Comparison of ENCODE assay signal across 8 cellular contexts in genomic region chr22:31497148-31497938, GRCh38. TPM values are rescaled to one million over a fixed set of nuclear protein-coding genes. Genes with fewer than 3 reads are reported as not detected.
DNase-seq lines count a peak whose midpoint lies in the region; ATAC-seq and TF ChIP-seq lines count a peak whose summit lies in the region.

No MANE protein-coding gene starts in this region.

- intact Hi-C loops in Panc1 (cut with micrococcal nuclease; ENCODE audit: unreplicated experiment) = no loop called here

- CTCF ChIA-PET in Panc1 (lab: Charles Lee) = no interaction called here

- POLR2A ChIA-PET in Panc1 (lab: Charles Lee) = no interaction called here

- H3K9me3 ChIP-seq in DOHH2 (ENCODE audit: control insufficient read depth, insufficient read depth, low read length) = no peaks in the 10 kb centered on the region
- no peaks in the 10 kb centered on the region for H3K9me3 ChIP-seq in Panc1 (ENCODE audit: control insufficient read depth, insufficient read depth, low read depth, low read length)
- no peaks in the 10 kb centered on the region for H3K9me3 ChIP-seq in parathyroid adenoma (ENCODE audit: control insufficient read depth, low read length)

- no peak for DNase-seq in Panc1 (ENCODE audit: low read depth, low spot score)
- no peak for DNase-seq in epithelial cell of esophagus (ENCODE audit: low read depth)
- no peak for DNase-seq in stimulated activated CD8-positive, alpha-beta memory T cell treated with anti-CD3 and anti-CD28 coated beads, Interleukin-4, amount 100 ng/mL, for 48 hours
- DNase-seq in midbrain (lab: John Stamatoyannopoulos, UW) = no peak
- DNase-seq in OCI-M2 (lab: John Stamatoyannopoulos, UW; ENCODE audit: unreplicated experiment) = no peak

- peaks cover 14% of the 10 kb centered on the region for H3F3A ChIP-seq in DOHH2 (ENCODE audit: control insufficient read depth, insufficient read depth)

- no peak for ATAC-seq in Panc1
- no peak for ATAC-seq in GM21360 (IDR thresholded peaks at IDR 0.05; ENCODE audit: unreplicated experiment)

- H3K79me2 ChIP-seq in DOHH2 (ENCODE audit: control insufficient read depth, low read length) = peaks cover 61% of the 10 kb centered on the region
- no peaks in the 10 kb centered on the region for H3K79me2 ChIP-seq in parathyroid adenoma

- H3K9me2 ChIP-seq in DOHH2 (replicated peaks; ENCODE audit: control insufficient read depth, low read length) = no peaks in the 10 kb centered on the region

- H3K27ac ChIP-seq in DOHH2 (ENCODE audit: low read depth, low read length) = peak overlapping the region; percentile 93
- peak overlapping the region; percentile 84 for H3K27ac ChIP-seq in Panc1 (ENCODE audit: low read length)
- H3K27ac ChIP-seq in parathyroid adenoma = no peak overlapping the region

- in situ Hi-C loops in Panc1 (cut with HindIII; ENCODE audit: low pct_unique_long_range_greater_than_20kb, low sequenced_read_pairs) = no loop called here

- H3K27me3 ChIP-seq in DOHH2 (ENCODE audit: control insufficient read depth, low read length) = no peaks in the 10 kb centered on the region
- H3K27me3 ChIP-seq in Panc1 (ENCODE audit: control insufficient read depth, insufficient read depth, low read length) = no peaks in the 10 kb centered on the region
- H3K27me3 ChIP-seq in parathyroid adenoma (ENCODE audit: control insufficient read depth, insufficient read depth, low read length) = no peaks in the 10 kb centered on the region

- no peak overlapping the region for H3K9ac ChIP-seq in parathyroid adenoma

- TSS peak; percentile 90 for BruUV-seq in Panc1 (replicated peaks; lab: Mats Ljungman, UMichigan)

- H2AFZ ChIP-seq in parathyroid adenoma = peak overlapping the region; percentile 88

- TF ChIP-seq CTCF in DOHH2 (IDR thresholded peaks at IDR 0.05; ENCODE audit: low read depth, low read length, poor library complexity, severe bottlenecking) = no peak
- no peak for TF ChIP-seq CTCF in Panc1 (IDR thresholded peaks at IDR 0.05)
- TF ChIP-seq CTCF in epithelial cell of esophagus (IDR thresholded peaks at IDR 0.05; ENCODE audit: insufficient read depth, low read depth, low read length, missing control alignments) = no peak
- TF ChIP-seq CTCF in parathyroid adenoma (IDR thresholded peaks at IDR 0.05) = no peak

- no peaks in the 10 kb centered on the region for H4K20me1 ChIP-seq in DOHH2 (ENCODE audit: control insufficient read depth, insufficient read depth, low read depth, low read length)

- peak overlapping the region; percentile 85 for H3K4me3 ChIP-seq in DOHH2 (ENCODE audit: low read length)
- peak overlapping the region; percentile 77 to 89 for H3K4me3 ChIP-seq in Panc1 (ENCODE audit: low read depth in 2 of 2, low read length in 2 of 2)
- H3K4me3 ChIP-seq in epithelial cell of esophagus (ENCODE audit: low read length) = peak overlapping the region; percentile 83
- H3K4me3 ChIP-seq in parathyroid adenoma (ENCODE audit: low read depth, low read length) = peak overlapping the region; percentile 88

- H3K4me2 ChIP-seq in DOHH2 (ENCODE audit: low read length) (peak overlapping the region; percentile 61), parathyroid adenoma (ENCODE audit: low read length) (peak overlapping the region; percentile 94)

- H3K36me3 ChIP-seq in DOHH2 (ENCODE audit: control insufficient read depth, low read length) = peaks cover 33% of the 10 kb centered on the region
- no peaks in the 10 kb centered on the region; the same call in none of the 2 replicates for H3K36me3 ChIP-seq in Panc1 (ENCODE audit: control insufficient read depth, insufficient read depth, low read length)
- no peaks in the 10 kb centered on the region for H3K36me3 ChIP-seq in parathyroid adenoma (ENCODE audit: control insufficient read depth, insufficient read depth, low read length)

- H3K4me1 ChIP-seq in DOHH2 (ENCODE audit: control insufficient read depth, low read length) (peaks cover 32% of the 10 kb centered on the region), Panc1 (ENCODE audit: control insufficient read depth, insufficient read depth, low read length) (no peaks in the 10 kb centered on the region), parathyroid adenoma (no peaks in the 10 kb centered on the region)

RNA-seq across cellular contexts. Expression of gene SFI1, which starts 1.0 kb away (rescaled TPM):
- 29.9 TPM for total RNA-seq in Panc1 (2021; ENCODE audit: unreplicated experiment)
- polyA plus RNA-seq in Panc1 (2012; ENCODE audit: insufficient read length) = 19.2 TPM

RNA-seq across cellular contexts. Expression of gene EIF4ENIF1, which starts 7.7 kb away (rescaled TPM):
- 23.3 TPM for total RNA-seq in Panc1 (2021; ENCODE audit: unreplicated experiment)
- 19.1 TPM for polyA plus RNA-seq in Panc1 (2012; ENCODE audit: insufficient read length)
